Comparison of ENCODE assay signal across 1 cellular context in genomic region chr1:61083014-61083798, GRCh38.
A peak's percentile ranks its signal among the peaks of the same experiment; 100 is the strongest.
TF ChIP-seq lines count a peak whose summit lies in the region.

No MANE protein-coding gene starts in this region.

TF ChIP-seq in K562, 482 proteins besides CTCF, POLR2A, EP300 and RAD21 (continued from another document and continues in another):
- TF ChIP-seq ARID3A (IDR thresholded peaks at IDR 0.05; ENCODE audit: borderline replicate concordance, low read depth, low read length) (no peak), ZC3H4 (CRISPR knock-in tag; IDR thresholded peaks at IDR 0.05; ENCODE audit: borderline replicate concordance) (0 out of 2 replicates have a peak, but pooled peaks have one; percentile 39), ZNF707 (CRISPR knock-in tag; conservative IDR thresholded peaks at IDR 0.05) (no peak), L3MBTL2 (IDR thresholded peaks at IDR 0.05) (peak; percentile 25; the same call in 1 of the 2 replicates), CCNT2 (IDR thresholded peaks at IDR 0.05; ENCODE audit: borderline replicate concordance, extremely low read depth, insufficient read length, low read depth, low read length) (peak; percentile 54), DMBX1 (CRISPR knock-in tag; IDR thresholded peaks at IDR 0.05; ENCODE audit: borderline replicate concordance) (no peak), MYBL2 (IDR thresholded peaks at IDR 0.05; ENCODE audit: low read depth) (no peak), MYBL2 (CRISPR knock-in tag; IDR thresholded peaks at IDR 0.05; ENCODE audit: borderline replicate concordance) (no peak), TAF9B (IDR thresholded peaks at IDR 0.05; ENCODE audit: partially characterized antibody) (no peak), HNRNPH1 (optimal IDR thresholded peaks at IDR 0.05; ENCODE audit: low read depth, low read length) (no peak), TCFL5 (CRISPR knock-in tag; conservative IDR thresholded peaks at IDR 0.05) (no peak), ZNF318 (IDR thresholded peaks at IDR 0.05; ENCODE audit: borderline replicate concordance in 1 of 2, low read depth in 1 of 2) (no peak), ARID3B (CRISPR knock-in tag; IDR thresholded peaks at IDR 0.05; ENCODE audit: borderline replicate concordance) (no peak), ZNF785 (CRISPR knock-in tag; IDR thresholded peaks at IDR 0.05) (no peak), RBM14 (IDR thresholded peaks at IDR 0.05; ENCODE audit: borderline replicate concordance, insufficient read depth, low read depth, low read length) (no peak), ZNF764 (CRISPR knock-in tag; IDR thresholded peaks at IDR 0.05; ENCODE audit: low read depth) (no peak), KLF10 (CRISPR knock-in tag; IDR thresholded peaks at IDR 0.05) (no peak), CHD1 (IDR thresholded peaks at IDR 0.05; ENCODE audit: low read length) (no peak), ARID4B (CRISPR knock-in tag; IDR thresholded peaks at IDR 0.05) (peak; percentile 50; the same call in 1 of the 2 replicates), KAT7 (CRISPR knock-in tag; IDR thresholded peaks at IDR 0.05; ENCODE audit: borderline replicate concordance) (no peak), STAT5B (CRISPR knock-in tag; IDR thresholded peaks at IDR 0.05) (no peak), PTTG1 (tag; IDR thresholded peaks at IDR 0.05; ENCODE audit: low read depth) (no peak), ETS2 (tag; IDR thresholded peaks at IDR 0.05; ENCODE audit: borderline replicate concordance, poor library complexity, severe bottlenecking) (no peak), MTA1 (IDR thresholded peaks at IDR 0.05; ENCODE audit: borderline replicate concordance) (no peak), ZNF407 (IDR thresholded peaks at IDR 0.05; ENCODE audit: low read depth) (no peak), GABPA (tag; conservative IDR thresholded peaks at IDR 0.05; ENCODE audit: low read depth) (no peak), SMAD3 (CRISPR knock-in tag; conservative IDR thresholded peaks at IDR 0.05) (no peak), DIDO1 (tag; IDR thresholded peaks at IDR 0.05; ENCODE audit: low read depth) (no peak), HNRNPK (IDR thresholded peaks at IDR 0.05; ENCODE audit: low read depth, low read length, poor library complexity, severe bottlenecking) (no peak), ZNF584 (CRISPR knock-in tag; IDR thresholded peaks at IDR 0.05; ENCODE audit: low read depth) (no peak), ZBTB1 (CRISPR knock-in tag; IDR thresholded peaks at IDR 0.05; ENCODE audit: borderline replicate concordance, low read depth) (no peak), NR1H2 (CRISPR knock-in tag; IDR thresholded peaks at IDR 0.05) (no peak), MAX (CRISPR knock-in tag; IDR thresholded peaks at IDR 0.05) (peak; percentile 71), MTA2 (IDR thresholded peaks at IDR 0.05; ENCODE audit: low read depth) (no peak), CREM (IDR thresholded peaks at IDR 0.05; ENCODE audit: low read depth) (peak; percentile 0; the same call in 1 of the 2 replicates)
